Comparison of ENCODE assay signal across 8 cellular contexts in the genomic region with DNA sequence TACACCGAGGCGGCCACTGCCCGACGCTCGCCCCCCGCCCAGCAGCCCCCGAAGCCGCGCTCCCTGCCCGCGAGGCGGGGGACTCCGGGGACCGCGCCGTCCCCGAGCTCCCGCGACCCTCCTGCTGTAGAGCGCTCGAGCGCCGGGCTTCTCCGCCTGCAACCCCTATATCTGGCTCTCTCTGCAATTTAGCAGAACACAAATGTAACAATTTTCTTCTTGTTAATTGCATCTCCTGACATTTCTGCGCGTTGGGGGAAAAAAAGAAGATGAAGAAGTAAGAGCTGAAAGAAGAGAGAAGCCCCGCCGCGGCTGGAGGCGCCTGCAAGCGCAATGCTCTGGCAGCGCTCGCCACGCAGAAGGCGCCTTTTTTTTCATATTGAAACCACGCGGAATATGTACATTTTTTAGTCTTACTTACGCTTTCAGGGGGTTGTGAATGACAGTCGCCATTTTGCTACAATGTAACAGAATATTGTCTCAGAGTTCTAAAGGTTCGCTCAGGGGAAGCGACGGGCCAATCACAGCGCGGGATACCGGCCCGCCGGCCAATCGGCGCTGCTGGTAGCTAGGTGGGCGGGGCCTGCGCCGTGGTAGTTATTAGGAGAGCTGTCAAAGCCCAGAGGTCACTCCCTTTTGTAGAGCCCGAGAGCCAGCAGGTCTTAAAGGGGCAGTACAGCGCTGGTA. TPM values are rescaled to one million over a fixed set of nuclear protein-coding genes. Genes with fewer than 3 reads are reported as not detected.
DNase-seq lines count a peak whose midpoint lies in the region; ATAC-seq and TF ChIP-seq lines count a peak whose summit lies in the region.

A gene (minus strand): TSS at position 466 of the 687 bp plus-strand sequence. CDS start 13 bp downstream, at position 453.

- H3K27me3 ChIP-seq in adrenal gland (no peaks in the 10 kb centered on the region), heart right ventricle (peaks cover 0 to 76% (median 19%) of the 10 kb centered on the region in 7 donors)

- peak; percentile 97 for ATAC-seq in HG02852 (IDR thresholded peaks at IDR 0.05; ENCODE audit: unreplicated experiment)
- peak; percentile 93 to 98 (median 96) for ATAC-seq in heart right ventricle

- intact Hi-C loops in adrenal gland (cut with DNase I) (no loop called here), heart right ventricle (cut with DNase I) (loop anchor here in 8 of 10 donors (2.0 to 10.0 kb wide), 6 partner anchors 61 to 176 kb away; no protein-coding TSS in a partner anchor)

- peak; percentile 98 for DNase-seq in GM12865 (ENCODE audit: low read depth)
- peak; percentile 72 for DNase-seq in NCI-H1436 (lab: John Stamatoyannopoulos, UW)
- DNase-seq in T follicular helper cell (ENCODE audit: low read depth), result peak; percentile 86
- peak; percentile 95 to 98 (median 97) for DNase-seq in adrenal gland
- peak; percentile 96 for DNase-seq in heart right ventricle
- DNase-seq in pons (ENCODE audit: low spot score), result peak; percentile 97
- peak; percentile 96 for DNase-seq in type B pancreatic cell (ENCODE audit: extremely low spot score, unreplicated experiment)

- H3K27ac Mint-ChIP-seq in type B pancreatic cell, result peak within 1 kb of the TSS; percentile 72

- no peaks in the 10 kb centered on the region for H3K9me3 Mint-ChIP-seq in type B pancreatic cell

- peak in 1 of 2 donors; percentile 94 for TF ChIP-seq POLR2A in adrenal gland (IDR thresholded peaks at IDR 0.05)

- H3K27ac ChIP-seq in adrenal gland, result peak within 1 kb of the TSS in 4 of 5 donors; percentile 19 to 48 (median 40)
- peak within 1 kb of the TSS; percentile 71 to 87 (median 82) for H3K27ac ChIP-seq in heart right ventricle

- TF ChIP-seq CTCF in GM12865 (IDR thresholded peaks at IDR 0.05; ENCODE audit: insufficient read depth, low read depth, low read length, missing control alignments), result no peak
- no peak for TF ChIP-seq CTCF in adrenal gland (IDR thresholded peaks at IDR 0.05)
- TF ChIP-seq CTCF in heart right ventricle (IDR thresholded peaks at IDR 0.05), result no peak
- no peak for TF ChIP-seq CTCF in type B pancreatic cell (conservative IDR thresholded peaks at IDR 0.05)

- peak within 1 kb of the TSS; percentile 84 for H3K4me3 ChIP-seq in GM12865 (ENCODE audit: low read depth, low read length)
- peak within 1 kb of the TSS; percentile 74 to 97 (median 88) for H3K4me3 ChIP-seq in adrenal gland
- H3K4me3 ChIP-seq in heart right ventricle, result peak within 1 kb of the TSS; percentile 70 to 94 (median 87)

- H3K27me3 Mint-ChIP-seq in type B pancreatic cell, result peaks cover 70% of the 10 kb centered on the region

- H3K9me3 ChIP-seq in adrenal gland (replicated peaks in 1 of 3) (no peaks in the 10 kb centered on the region), heart right ventricle (no peaks in the 10 kb centered on the region)

- peaks cover 12% of the 10 kb centered on the region for H3K4me1 Mint-ChIP-seq in type B pancreatic cell (ENCODE audit: unreplicated experiment)

- no peaks in the 10 kb centered on the region for H3K36me3 Mint-ChIP-seq in type B pancreatic cell

- WGBS in adrenal gland, 4 donors, result 0 to 1% (median 1%) methylated on average over 29 to 54 of the region's 54 CpGs
- 0% methylated on average over 53 to 54 of the region's 54 CpGs for WGBS in heart right ventricle, 2 donors

- H3K4me3 Mint-ChIP-seq in type B pancreatic cell, result peak within 1 kb of the TSS; percentile 97

- H3K36me3 ChIP-seq in adrenal gland (replicated peaks in 1 of 2) (no peaks in the 10 kb centered on the region), heart right ventricle (no peaks in the 10 kb centered on the region)

- H3K4me1 ChIP-seq in adrenal gland (replicated peaks in 1 of 2) (peaks cover 3 to 18% of the 10 kb centered on the region in 2 donors), heart right ventricle (peaks cover 0 to 46% (median 27%) of the 10 kb centered on the region in 9 donors)

RNA-seq across cellular contexts. Expression of the gene that starts here (rescaled TPM):
- 1 to 10 TPM in 7 of 8 donors, under 1 TPM in 1; 0.97 to 6.0 (median 3.6) TPM for total RNA-seq in adrenal gland
- polyA plus RNA-seq in adrenal gland, result 1 to 10 TPM in 2 of 3 donors, under 1 TPM in 1; 0.91 to 4.6 (median 2.8) TPM
- 10 to 100 TPM; 23.2 to 52.3 (median 43.5) TPM for total RNA-seq in heart right ventricle
- 10 to 100 TPM in 1 of 2 donors, 1 to 10 TPM in 1; 3.8 to 18.1 TPM for polyA plus RNA-seq in heart right ventricle
- total RNA-seq in type B pancreatic cell (ENCODE audit: low replicate concordance), result 4.5 and 5.8 TPM in 2 replicates

Comparison
In these comparisons a context has a peak if more than half of its experiments do, and no peak if none do; other contexts are left out.
1. Peak in every context shown above with its lines: DNase-seq, ATAC-seq, H3K4me3 ChIP-seq and H3K27ac ChIP-seq.
2. intact Hi-C loops: an anchor here in heart right ventricle (2.0 to 10.0 kb wide); none called in adrenal gland.